Comparison of ENCODE assay signal across 8 cellular contexts in genomic region chr1:37692078-37692833, GRCh38. TPM values are rescaled to one million over a fixed set of nuclear protein-coding genes. Genes with fewer than 3 reads are reported as not detected.
DNase-seq lines count a peak whose midpoint lies in the region; ATAC-seq and TF ChIP-seq lines count a peak whose summit lies in the region.

CDCA8 (plus strand) TSS chr1:37692516; CDS start chr1:37692691, 175 bp downstream.

- peaks cover 32 to 42% of the 10 kb centered on the region in 2 donors for H3K36me3 Mint-ChIP-seq in activated naive CD4-positive, alpha-beta T cell treated with anti-CD3 and anti-CD28 coated beads, Interleukin-2, amount 50 U/mL, for 72 hours

- TF ChIP-seq CTCF in GM12864 (IDR thresholded peaks at IDR 0.05; ENCODE audit: low read depth, low read length, missing control alignments) (peak; percentile 75), omental fat pad (IDR thresholded peaks at IDR 0.05) (peak in 1 of 3 donors; percentile 16), thoracic aorta (IDR thresholded peaks at IDR 0.05) (peak; percentile 38)

- peaks cover 16 to 27% of the 10 kb centered on the region in 2 donors for H3K4me1 ChIP-seq in thoracic aorta (ENCODE audit: control insufficient read depth in 1 of 2, low read depth in 2 of 2)

- no peaks in the 10 kb centered on the region for H3K9me3 ChIP-seq in thoracic aorta

- H3K27ac Mint-ChIP-seq in activated naive CD4-positive, alpha-beta T cell treated with anti-CD3 and anti-CD28 coated beads, Interleukin-2, amount 50 U/mL, for 72 hours: peak within 1 kb of the TSS; percentile 97

- peak within 1 kb of the TSS; percentile 87 to 90 for H3K27ac ChIP-seq in thoracic aorta

- peak within 1 kb of the TSS; percentile 71 for H3K4me3 ChIP-seq in GM12864 (ENCODE audit: low read depth, low read length)
- peak within 1 kb of the TSS; percentile 96 for H3K4me3 ChIP-seq in thoracic aorta

- peak; percentile 94 for DNase-seq in GM12864 (ENCODE audit: low read depth)
- peak; percentile 99 for DNase-seq in NCI-H1092 treated with DMSO at 0.1 percent for 48 hours (lab: John Stamatoyannopoulos, UW)
- DNase-seq in SKM-1 (lab: John Stamatoyannopoulos, UW; ENCODE audit: unreplicated experiment): peak; percentile 92
- peak; percentile 97 to 98 for DNase-seq in activated naive CD4-positive, alpha-beta T cell treated with anti-CD3 and anti-CD28 coated beads, Interleukin-2, amount 50 U/mL, for 72 hours (ENCODE audit: low spot score in 2 of 2)
- peak; percentile 72 for DNase-seq in glomerular endothelial cell (ENCODE audit: extremely low read depth, low read depth, low spot score)
- peak; percentile 84 for DNase-seq in omental fat pad (ENCODE audit: low spot score)
- peak; percentile 95 for DNase-seq in thoracic aorta (ENCODE audit: low spot score)

- peak; percentile 81 for ATAC-seq in HG02623 (IDR thresholded peaks at IDR 0.05; ENCODE audit: unreplicated experiment)
- ATAC-seq in activated naive CD4-positive, alpha-beta T cell treated with anti-CD3 and anti-CD28 coated beads, Interleukin-2, amount 50 U/mL, for 72 hours: peak; percentile 84 to 89
- peak; percentile 97 for ATAC-seq in omental fat pad (ENCODE audit: low FRiP score)
- peak; percentile 79 for ATAC-seq in thoracic aorta (ENCODE audit: insufficient number of reproducible peaks, low FRiP score, low read depth)

- H3K36me3 ChIP-seq in thoracic aorta: no peaks in the 10 kb centered on the region

- H3K27me3 ChIP-seq in thoracic aorta (replicated peaks; ENCODE audit: insufficient read depth): no peaks in the 10 kb centered on the region

- H3K9me3 Mint-ChIP-seq in activated naive CD4-positive, alpha-beta T cell treated with anti-CD3 and anti-CD28 coated beads, Interleukin-2, amount 50 U/mL, for 72 hours: no peaks in the 10 kb centered on the region

RNA-seq across cellular contexts. Expression of gene CDCA8, which starts in this region (rescaled TPM):
- total RNA-seq in activated naive CD4-positive, alpha-beta T cell treated with anti-CD3 and anti-CD28 coated beads, Interleukin-2, amount 50 U/mL, for 72 hours: 10 to 100 TPM; 60.7 to 82.2 TPM
- total RNA-seq in glomerular endothelial cell (4.2 and 12.0 TPM in 2 replicates), omental fat pad (1 to 10 TPM in 1 of 4 donors, under 1 TPM in 2, not detected in 1; 0.28 to 1.7 (median 0.63) TPM), thoracic aorta (under 1 TPM; 0.27 to 0.35 TPM)

Comparison
In these comparisons a context has a peak if more than half of its experiments do, and no peak if none do; other contexts are left out.
1. Peak in every context shown above with its lines: DNase-seq, ATAC-seq, H3K4me3 ChIP-seq and H3K27ac ChIP-seq.
2. Peak in DNase-seq, ATAC-seq, H3K4me3 ChIP-seq and H3K27ac ChIP-seq in thoracic aorta; RNA of the gene not detected or under 1 TPM.